ENCODE assay signal across 36 cellular contexts in the genomic region with DNA sequence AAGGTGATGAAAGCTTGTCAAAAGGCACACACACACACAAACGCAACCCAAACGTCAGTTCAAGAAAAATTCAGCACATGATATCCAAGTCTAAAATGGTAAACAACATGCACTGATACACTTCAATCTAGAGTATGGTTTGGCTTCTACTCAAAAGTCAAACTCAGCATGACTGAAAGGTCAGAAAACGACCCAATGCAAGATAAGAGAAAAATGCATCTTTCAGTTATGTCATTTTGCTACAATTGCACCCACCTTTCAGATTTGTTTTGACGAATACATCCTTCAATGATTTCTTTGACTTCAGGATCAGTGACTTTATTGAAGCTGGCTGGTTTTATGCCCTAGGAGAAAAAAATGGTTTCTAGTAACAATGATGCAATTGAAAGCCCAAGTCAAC.
"Had no signal": no experiment of that assay in that cellular context is flagged by ENCODE, and none has a peak within 500 bp of the region (broad histone marks: within the 10 kb centered on the region; RNA-seq: fewer than 3 reads in every experiment).

No MANE protein-coding gene starts in this region.

- H3K27me3 Mint-ChIP-seq: activated B cell treated with CpG ODN at 0.5 μM for 24 hours; activated CD4-positive, alpha-beta T cell treated with anti-CD3 and anti-CD28 coated beads, Interleukin-2, amount 10 ng/mL, durations not matched to agents 24 days and 14 days; activated CD8-positive, alpha-beta memory T cell treated with anti-CD3 and anti-CD28 coated beads, Interleukin-2, amount 10 ng/mL, durations not matched to agents 7 days and 5 days; activated naive CD8-positive, alpha-beta T cell treated with anti-CD3 and anti-CD28 coated beads for 36 hours; activated T-helper 17 cell treated with anti-CD3 and anti-CD28 coated beads, Interleukin-2, amount 50 U/mL, for 72 hours had no signal

- DNase-seq: activated B cell treated with CpG ODN at 0.5 μM for 24 hours; activated CD4-positive, alpha-beta memory T cell treated with anti-CD3 and anti-CD28 coated beads, Interleukin-2, amount 10 ng/mL, durations not matched to agents 7 days and 5 days; activated CD4-positive, alpha-beta T cell treated with anti-CD3 and anti-CD28 coated beads for 4 hours; activated CD4-positive, alpha-beta T cell treated with anti-CD3 and anti-CD28 coated beads, Interleukin-2, amount 10 ng/mL, durations not matched to agents 24 days and 14 days; activated CD4-positive, alpha-beta T cell treated with anti-CD3 and anti-CD28 coated beads, Interleukin-2, amount 50 U/mL, for 48 hours; activated CD4-positive, CD25-positive, alpha-beta regulatory T cell treated with anti-CD3 and anti-CD28 coated beads, Interleukin-2, amount 50 U/mL, for 72 hours; activated CD8-positive, alpha-beta memory T cell treated with anti-CD3 and anti-CD28 coated beads for 24 hours; activated CD8-positive, alpha-beta memory T cell treated with anti-CD3 and anti-CD28 coated beads, Interleukin-2, amount 10 ng/mL, durations not matched to agents 7 days and 5 days; activated CD8-positive, alpha-beta memory T cell treated with anti-CD3 and anti-CD28 coated beads, Interleukin-2, amount 50 U/mL, for 48 hours; activated CD8-positive, alpha-beta T cell treated with anti-CD3 and anti-CD28 coated beads, Interleukin-2, amount 10 ng/mL, durations not matched to agents 7 days and 5 days; activated effector memory CD4-positive, alpha-beta T cell treated with anti-CD3 and anti-CD28 coated beads, Interleukin-2, amount 50 U/mL, for 16 hours; activated gamma-delta T cell treated with Interleukin-2 at 50 U/mL for 16 hours; activated naive CD4-positive, alpha-beta T cell; activated naive CD4-positive, alpha-beta T cell treated with anti-CD3 and anti-CD28 coated beads for 36 hours; activated naive CD4-positive, alpha-beta T cell treated with anti-CD3 and anti-CD28 coated beads, Interleukin-2, amount 50 U/mL, for 16 hours; activated naive CD8-positive, alpha-beta T cell treated with anti-CD3 and anti-CD28 coated beads for 36 hours; activated T-cell treated with anti-CD3 and anti-CD28 coated beads, Interleukin-2, amount 50 U/mL, for 24 hours; activated T-cell treated with anti-CD3 and anti-CD28 coated beads, Interleukin-2, amount 50 U/mL, for 72 hours; adrenal gland; amygdala; anterior cingulate cortex; body of pancreas; brain microvascular endothelial cell; central memory CD4-positive, alpha-beta T cell; T-helper 1 cell; T-helper 2 cell; T-helper 9 cell had no signal

- H3K4me1 ChIP-seq: adrenal gland, ascending aorta, body of pancreas, breast epithelium had no signal

- H3K27me3 ChIP-seq: ascending aorta, body of pancreas, brain microvascular endothelial cell had no signal

- FAIRE-seq: TTC549 had no signal

- H3K27ac ChIP-seq: adrenal gland, ascending aorta, body of pancreas, brain microvascular endothelial cell, breast epithelium, VCaP had no signal

- ATAC-seq: activated CD8-positive, alpha-beta memory T cell treated with anti-CD3 and anti-CD28 coated beads, Interleukin-2, amount 10 ng/mL, durations not matched to agents 7 days and 5 days; activated CD8-positive, alpha-beta T cell treated with anti-CD3 and anti-CD28 coated beads, Interleukin-2, amount 10 ng/mL, durations not matched to agents 7 days and 5 days; activated naive CD4-positive, alpha-beta T cell treated with anti-CD3 and anti-CD28 coated beads, Interleukin-2, amount 50 U/mL, for 72 hours; activated T-cell treated with anti-CD3 and anti-CD28 coated beads, Interleukin-2, amount 50 U/mL, for 72 hours; activated T-helper 17 cell treated with anti-CD3 and anti-CD28 coated beads, Interleukin-2, amount 50 U/mL, for 72 hours; body of pancreas had no signal

- H3K4me3 ChIP-seq: adrenal gland, ascending aorta, body of pancreas, breast epithelium had no signal

- H3K36me3 ChIP-seq: ascending aorta, brain microvascular endothelial cell, breast epithelium had no signal

- H3K4me3 Mint-ChIP-seq: activated B cell treated with CpG ODN at 0.5 μM for 24 hours; activated CD4-positive, alpha-beta memory T cell treated with anti-CD3 and anti-CD28 coated beads, Interleukin-2, amount 10 ng/mL, durations not matched to agents 7 days and 5 days; activated CD4-positive, alpha-beta T cell treated with anti-CD3 and anti-CD28 coated beads, Interleukin-2, amount 10 ng/mL, durations not matched to agents 24 days and 14 days; activated CD8-positive, alpha-beta memory T cell treated with anti-CD3 and anti-CD28 coated beads, Interleukin-2, amount 10 ng/mL, durations not matched to agents 7 days and 5 days; activated CD8-positive, alpha-beta T cell treated with anti-CD3 and anti-CD28 coated beads, Interleukin-2, amount 10 ng/mL, durations not matched to agents 7 days and 5 days; activated naive CD4-positive, alpha-beta T cell treated with anti-CD3 and anti-CD28 coated beads for 36 hours; activated naive CD8-positive, alpha-beta T cell treated with anti-CD3 and anti-CD28 coated beads for 36 hours; activated T-cell treated with anti-CD3 and anti-CD28 coated beads, Interleukin-2, amount 50 U/mL, for 24 hours; activated T-cell treated with anti-CD3 and anti-CD28 coated beads, Interleukin-2, amount 50 U/mL, for 72 hours; activated T-helper 1 cell treated with anti-CD3 and anti-CD28 coated beads, Interleukin-12 subunit alpha, Interleukin-12 subunit beta, Interleukin-2, Interleukin-4 antibody, amounts not matched to agents 30 ng/mL and 10 ng/mL and 1 ng/mL, durations not matched to agents 14 hours and 24 hours and 36 hours; activated T-helper 17 cell treated with anti-CD3 and anti-CD28 coated beads, Interleukin-2, amount 50 U/mL, for 72 hours; T-helper 1 cell treated with Interleukin-12 subunit alpha and Interleukin-12 subunit beta and Interleukin-4 antibody, amounts not matched to agents 30 μg/mL and 1 μg/mL, for 36 hours; T-helper 2 cell treated with Interferon-gamma antibody and Interleukin-4, amounts not matched to agents 5 μg/mL and 100 μg/mL, for 36 hours had no signal

- H3K36me3 Mint-ChIP-seq: activated CD8-positive, alpha-beta memory T cell treated with anti-CD3 and anti-CD28 coated beads, Interleukin-2, amount 10 ng/mL, durations not matched to agents 7 days and 5 days; activated naive CD8-positive, alpha-beta T cell treated with anti-CD3 and anti-CD28 coated beads for 36 hours had no signal

- H3K9me3 Mint-ChIP-seq: activated B cell treated with CpG ODN at 0.5 μM for 24 hours; activated CD4-positive, alpha-beta memory T cell treated with anti-CD3 and anti-CD28 coated beads, Interleukin-2, amount 10 ng/mL, durations not matched to agents 7 days and 5 days; activated naive CD4-positive, alpha-beta T cell treated with anti-CD3 and anti-CD28 coated beads for 36 hours; activated naive CD4-positive, alpha-beta T cell treated with anti-CD3 and anti-CD28 coated beads, Interleukin-2, amount 50 U/mL, for 72 hours; activated T-cell treated with anti-CD3 and anti-CD28 coated beads, Interleukin-2, amount 50 U/mL, for 24 hours; activated T-cell treated with anti-CD3 and anti-CD28 coated beads, Interleukin-2, amount 50 U/mL, for 72 hours; activated T-helper 1 cell treated with anti-CD3 and anti-CD28 coated beads, Interleukin-12 subunit alpha, Interleukin-12 subunit beta, Interleukin-2, Interleukin-4 antibody, amounts not matched to agents 30 ng/mL and 10 ng/mL and 1 ng/mL, durations not matched to agents 14 hours and 24 hours and 36 hours; activated T-helper 17 cell treated with anti-CD3 and anti-CD28 coated beads, Interleukin-2, amount 50 U/mL, for 72 hours; T-helper 1 cell treated with Interleukin-12 subunit alpha and Interleukin-12 subunit beta and Interleukin-4 antibody, amounts not matched to agents 30 μg/mL and 1 μg/mL, for 36 hours; T-helper 2 cell treated with Interferon-gamma antibody and Interleukin-4, amounts not matched to agents 5 μg/mL and 100 μg/mL, for 36 hours had no signal

- H3K4me1 Mint-ChIP-seq: activated B cell treated with CpG ODN at 0.5 μM for 24 hours; activated CD4-positive, alpha-beta memory T cell treated with anti-CD3 and anti-CD28 coated beads, Interleukin-2, amount 10 ng/mL, durations not matched to agents 7 days and 5 days; activated CD4-positive, alpha-beta T cell treated with anti-CD3 and anti-CD28 coated beads, Interleukin-2, amount 10 ng/mL, durations not matched to agents 24 days and 14 days; activated CD8-positive, alpha-beta memory T cell treated with anti-CD3 and anti-CD28 coated beads, Interleukin-2, amount 10 ng/mL, durations not matched to agents 7 days and 5 days; activated naive CD8-positive, alpha-beta T cell treated with anti-CD3 and anti-CD28 coated beads for 36 hours; activated T-helper 17 cell treated with anti-CD3 and anti-CD28 coated beads, Interleukin-2, amount 50 U/mL, for 72 hours had no signal

- H3K9me3 ChIP-seq: adrenal gland, ascending aorta, body of pancreas, breast epithelium had no signal

- H3K27ac Mint-ChIP-seq: activated B cell treated with CpG ODN at 0.5 μM for 24 hours; activated CD4-positive, alpha-beta memory T cell treated with anti-CD3 and anti-CD28 coated beads, Interleukin-2, amount 10 ng/mL, durations not matched to agents 7 days and 5 days; activated CD4-positive, alpha-beta T cell treated with anti-CD3 and anti-CD28 coated beads, Interleukin-2, amount 10 ng/mL, durations not matched to agents 24 days and 14 days; activated CD8-positive, alpha-beta memory T cell treated with anti-CD3 and anti-CD28 coated beads, Interleukin-2, amount 10 ng/mL, durations not matched to agents 7 days and 5 days; activated CD8-positive, alpha-beta T cell treated with anti-CD3 and anti-CD28 coated beads, Interleukin-2, amount 10 ng/mL, durations not matched to agents 7 days and 5 days; activated naive CD4-positive, alpha-beta T cell treated with anti-CD3 and anti-CD28 coated beads for 36 hours; activated naive CD4-positive, alpha-beta T cell treated with anti-CD3 and anti-CD28 coated beads, Interleukin-2, amount 50 U/mL, for 72 hours; activated naive CD8-positive, alpha-beta T cell treated with anti-CD3 and anti-CD28 coated beads for 36 hours; activated T-cell treated with anti-CD3 and anti-CD28 coated beads, Interleukin-2, amount 50 U/mL, for 24 hours; activated T-cell treated with anti-CD3 and anti-CD28 coated beads, Interleukin-2, amount 50 U/mL, for 72 hours; activated T-helper 1 cell treated with anti-CD3 and anti-CD28 coated beads, Interleukin-12 subunit alpha, Interleukin-12 subunit beta, Interleukin-2, Interleukin-4 antibody, amounts not matched to agents 30 ng/mL and 10 ng/mL and 1 ng/mL, durations not matched to agents 14 hours and 24 hours and 36 hours; activated T-helper 17 cell treated with anti-CD3 and anti-CD28 coated beads, Interleukin-2, amount 50 U/mL, for 72 hours; T-helper 1 cell treated with Interleukin-12 subunit alpha and Interleukin-12 subunit beta and Interleukin-4 antibody, amounts not matched to agents 30 μg/mL and 1 μg/mL, for 36 hours; T-helper 2 cell treated with Interferon-gamma antibody and Interleukin-4, amounts not matched to agents 5 μg/mL and 100 μg/mL, for 36 hours had no signal
